ENCODE assay signal across 8 cellular contexts in genomic region chr1:43067856-43068751, GRCh38.
DNase-seq lines count a peak whose midpoint lies in the region; ATAC-seq and TF ChIP-seq lines count a peak whose summit lies in the region.

No MANE protein-coding gene starts in this region.

- H3K4me3 ChIP-seq in GM12865 (ENCODE audit: low read depth, low read length) = no peak overlapping the region
- H3K4me3 ChIP-seq in parathyroid adenoma (ENCODE audit: low read depth, low read length) = no peak overlapping the region

- H3K36me3 Mint-ChIP-seq in T-helper 17 cell (ENCODE audit: low read depth) = no peaks in the 10 kb centered on the region

- H3K4me1 Mint-ChIP-seq in T-helper 17 cell = peaks cover 16% of the 10 kb centered on the region

- H3K27me3 Mint-ChIP-seq in T-helper 17 cell = no peaks in the 10 kb centered on the region

- no peaks in the 10 kb centered on the region for H3K4me1 ChIP-seq in parathyroid adenoma

- peak overlapping the region; percentile 46 for H3K4me2 ChIP-seq in parathyroid adenoma (ENCODE audit: low read length)

- no peak for TF ChIP-seq POLR2A in erythroblast (IDR thresholded peaks at IDR 0.05; ENCODE audit: low read length)

- no peak overlapping the region for H3K27ac ChIP-seq in parathyroid adenoma

- DNase-seq in GM12865 (ENCODE audit: low read depth) (peak; percentile 28), T-helper 17 cell (no peak), erythroblast (lab: John Stamatoyannopoulos, UW) (peak; percentile 52 to 74), HUDEP-2 (lab: John Stamatoyannopoulos, UW; ENCODE audit: unreplicated experiment in 76 of 76) (no peak), NCI-H226 (no peak), H4 (ENCODE audit: low spot score) (no peak)

- no peaks in the 10 kb centered on the region for H3K27me3 ChIP-seq in parathyroid adenoma (ENCODE audit: control insufficient read depth, insufficient read depth, low read length)

- peak; percentile 40 for ATAC-seq in T-helper 17 cell
- no peak for ATAC-seq in GM18909 (IDR thresholded peaks at IDR 0.05; ENCODE audit: poor library complexity, unreplicated experiment)

- H3K9ac ChIP-seq in parathyroid adenoma = no peak overlapping the region

- peak overlapping the region; percentile 74 for H3K27ac Mint-ChIP-seq in T-helper 17 cell

- no peak for TF ChIP-seq CTCF in GM12865 (IDR thresholded peaks at IDR 0.05; ENCODE audit: insufficient read depth, low read depth, low read length, missing control alignments)
- TF ChIP-seq CTCF in parathyroid adenoma (IDR thresholded peaks at IDR 0.05) = no peak

- H3K9me3 ChIP-seq in T-helper 17 cell (ENCODE audit: control insufficient read depth, low read length, poor library complexity, severe bottlenecking) (no peaks in the 10 kb centered on the region), parathyroid adenoma (ENCODE audit: control insufficient read depth, low read length) (no peaks in the 10 kb centered on the region)

- H2AFZ ChIP-seq in parathyroid adenoma = peak overlapping the region; percentile 85

- no peaks in the 10 kb centered on the region for H3K79me2 ChIP-seq in parathyroid adenoma

- H3K36me3 ChIP-seq in parathyroid adenoma (ENCODE audit: control insufficient read depth, insufficient read depth, low read length) = no peaks in the 10 kb centered on the region

- peak overlapping the region; percentile 84 for H3K4me3 Mint-ChIP-seq in T-helper 17 cell

Comparison
In these comparisons a context has a peak if more than half of its experiments do, and no peak if none do; other contexts are left out.
1. DNase-seq: peak in GM12865 (single experiment) and erythroblast (2 of 2); none in T-helper 17 cell (0 of 3), HUDEP-2 (0 of 76), NCI-H226 (single experiment) and H4 (single experiment).